ENCODE assay signal across 21 cellular contexts in the genomic region with DNA sequence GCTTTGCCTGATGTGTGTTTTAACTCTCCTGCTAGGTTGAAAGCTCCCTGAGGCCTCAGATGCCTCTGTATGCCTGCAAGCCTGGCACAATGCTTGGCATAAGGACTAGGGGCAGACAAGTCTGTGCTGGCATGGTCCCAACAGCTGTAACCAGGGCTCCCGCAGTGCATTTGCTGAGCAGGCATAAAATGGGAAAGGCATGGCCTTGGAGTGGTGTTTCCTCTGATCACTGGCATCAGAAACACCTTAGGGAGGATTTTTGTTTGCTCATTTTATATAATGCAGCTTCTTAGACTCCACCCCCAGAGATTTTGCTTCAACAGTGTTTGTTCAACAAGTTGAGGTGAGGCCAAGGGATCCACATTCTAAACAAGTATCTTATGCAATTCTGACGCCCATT. TPM values are rescaled to one million over a fixed set of nuclear protein-coding genes. Genes with fewer than 3 reads are reported as not detected.
DNase-seq lines count a peak whose midpoint lies in the region; ATAC-seq and TF ChIP-seq lines count a peak whose summit lies in the region.
"Had no signal": no experiment of that assay in that cellular context is flagged by ENCODE, and none has a peak within 500 bp of the region (broad histone marks: within the 10 kb centered on the region; RNA-seq: fewer than 3 reads in every experiment).

No MANE protein-coding gene starts in this region.

- no peak overlapping the region for H3K4me2 ChIP-seq in neural progenitor cell

- no peaks in the 10 kb centered on the region for H3K27me3 Mint-ChIP-seq in stimulated activated memory B cell treated with anti-CD40 and anti-IgM and Interleukin-4, amounts not matched to agents 10 μg/mL and 1 μg/mL and 100 μg/mL, for 72 hours
- peaks cover 5% of the 10 kb centered on the region for H3K27me3 Mint-ChIP-seq in neural progenitor cell (ENCODE audit: insufficient read depth, low read depth)
- H3K27me3 Mint-ChIP-seq: activated B cell treated with CpG ODN at 0.5 μM for 24 hours; activated naive CD8-positive, alpha-beta T cell; central memory CD8-positive, alpha-beta T cell had no signal

- no peaks in the 10 kb centered on the region for H3K79me2 ChIP-seq in neural progenitor cell (ENCODE audit: low read depth)

- H3K36me3 ChIP-seq in neural progenitor cell = no peaks in the 10 kb centered on the region
- H3K36me3 ChIP-seq: ascending aorta had no signal

- H3K9ac ChIP-seq in neural progenitor cell = no peak overlapping the region

- peak; percentile 54 for ATAC-seq in esophagus mucosa
- ATAC-seq in stimulated activated memory B cell treated with anti-CD40 and anti-IgM and Interleukin-4, amounts not matched to agents 10 μg/mL and 1 μg/mL and 100 μg/mL, for 72 hours = no peak
- ATAC-seq: gastroesophageal sphincter; Right ventricle myocardium inferior; stimulated activated naive CD8-positive, alpha-beta T cell treated with anti-CD3 and anti-CD28 coated beads, Interleukin-15, Interleukin-2, amounts not matched to agents 100 U/mL and 50 U/mL, for 24 hours had no signal

- H3K9me3 Mint-ChIP-seq in stimulated activated memory B cell treated with anti-CD40 and anti-IgM and Interleukin-4, amounts not matched to agents 10 μg/mL and 1 μg/mL and 100 μg/mL, for 72 hours = peaks cover 7% of the 10 kb centered on the region
- peaks cover 13% of the 10 kb centered on the region for H3K9me3 Mint-ChIP-seq in neural progenitor cell
- H3K9me3 Mint-ChIP-seq: central memory CD8-positive, alpha-beta T cell had no signal

- peak overlapping the region; percentile 18 for H3K27ac Mint-ChIP-seq in stimulated activated memory B cell treated with anti-CD40 and anti-IgM and Interleukin-4, amounts not matched to agents 10 μg/mL and 1 μg/mL and 100 μg/mL, for 72 hours
- no peak overlapping the region for H3K27ac Mint-ChIP-seq in neural progenitor cell
- H3K27ac Mint-ChIP-seq: activated B cell treated with CpG ODN at 0.5 μM for 24 hours; activated naive CD8-positive, alpha-beta T cell had no signal

- no peak overlapping the region for H3K4me3 ChIP-seq in neural progenitor cell
- H3K4me3 ChIP-seq: ascending aorta, gastroesophageal sphincter, tibial nerve had no signal

- no peaks in the 10 kb centered on the region for H3K9me3 ChIP-seq in neural progenitor cell (ENCODE audit: low read depth)

- no peak overlapping the region for H3K27ac ChIP-seq in neural progenitor cell
- H3K27ac ChIP-seq: ascending aorta, gastroesophageal sphincter, tibial nerve had no signal

- H3K4me1 Mint-ChIP-seq in stimulated activated memory B cell treated with anti-CD40 and anti-IgM and Interleukin-4, amounts not matched to agents 10 μg/mL and 1 μg/mL and 100 μg/mL, for 72 hours = peaks cover 35% of the 10 kb centered on the region
- no peaks in the 10 kb centered on the region for H3K4me1 Mint-ChIP-seq in neural progenitor cell

- peaks cover 6% of the 10 kb centered on the region for H3K36me3 Mint-ChIP-seq in stimulated activated memory B cell treated with anti-CD40 and anti-IgM and Interleukin-4, amounts not matched to agents 10 μg/mL and 1 μg/mL and 100 μg/mL, for 72 hours
- H3K36me3 Mint-ChIP-seq in neural progenitor cell = no peaks in the 10 kb centered on the region

- TF ChIP-seq CTCF in neural progenitor cell (IDR thresholded peaks at IDR 0.05) = no peak

- H4K20me1 ChIP-seq in neural progenitor cell (ENCODE audit: low read depth) = no peaks in the 10 kb centered on the region

- no peaks in the 10 kb centered on the region for H3K4me1 ChIP-seq in neural progenitor cell

- peak; percentile 22 for DNase-seq in activated CD8-positive, alpha-beta memory T cell treated with anti-CD3 and anti-CD28 coated beads, Interleukin-2, amount 50 U/mL, for 48 hours
- no peak for DNase-seq in activated CD8-positive, alpha-beta memory T cell treated with anti-CD3 and anti-CD28 coated beads for 24 hours
- DNase-seq in NCI-H69 (lab: John Stamatoyannopoulos, UW) (peak; percentile 1), HCEC 1CT (no peak), neural progenitor cell (ENCODE audit: low spot score) (no peak)
- no peak for DNase-seq in effector CD4-positive, alpha-beta T cell
- DNase-seq: activated B cell treated with CpG ODN at 0.5 μM for 24 hours; activated CD4-positive, alpha-beta T cell treated with anti-CD3 and anti-CD28 coated beads, Interleukin-2, amount 50 U/mL, for 48 hours; NCI-H1694; NCI-H526; stimulated activated CD4-positive, alpha-beta T cell treated with anti-CD3 and anti-CD28 coated beads, Interleukin-2, amount 100 ng/mL, for 48 hours; stimulated activated naive CD8-positive, alpha-beta T cell treated with anti-CD3 and anti-CD28 coated beads, Interleukin-15, Interleukin-2, amounts not matched to agents 100 U/mL and 50 U/mL, for 24 hours; T1000 had no signal

- H2AFZ ChIP-seq in neural progenitor cell (replicated peaks) = no peak overlapping the region

- H3K4me3 Mint-ChIP-seq in stimulated activated memory B cell treated with anti-CD40 and anti-IgM and Interleukin-4, amounts not matched to agents 10 μg/mL and 1 μg/mL and 100 μg/mL, for 72 hours = no peak overlapping the region
- H3K4me3 Mint-ChIP-seq in neural progenitor cell = no peak overlapping the region
- H3K4me3 Mint-ChIP-seq: activated B cell treated with CpG ODN at 0.5 μM for 24 hours; activated naive CD8-positive, alpha-beta T cell; central memory CD8-positive, alpha-beta T cell had no signal

- no peaks in the 10 kb centered on the region for H3F3A ChIP-seq in neural progenitor cell (ENCODE audit: low read depth)

- no peaks in the 10 kb centered on the region for H3K27me3 ChIP-seq in neural progenitor cell
- H3K27me3 ChIP-seq: ascending aorta, gastroesophageal sphincter, tibial nerve had no signal

RNA-seq across cellular contexts. Expression of gene STARD5, which starts 43.2 kb away (rescaled TPM):
- 17.1 TPM for total RNA-seq in esophagus mucosa
- 7.2 and 8.5 TPM in 2 replicates for total RNA-seq in neural progenitor cell (ENCODE audit: low replicate concordance)

Comparison
In these comparisons a context has a peak if more than half of its experiments do, and no peak if none do; other contexts are left out.
1. DNase-seq: peak in activated CD8-positive, alpha-beta memory T cell treated with anti-CD3 and anti-CD28 coated beads, Interleukin-2, amount 50 U/mL, for 48 hours (single experiment) and NCI-H69 (single experiment); none in activated CD8-positive, alpha-beta memory T cell treated with anti-CD3 and anti-CD28 coated beads for 24 hours (single experiment), HCEC 1CT (single experiment), effector CD4-positive, alpha-beta T cell (single experiment) and neural progenitor cell (single experiment).